Comparison of ENCODE assay signal across 1 cellular context in genomic region chr12:65187665-65188064, GRCh38.
TF ChIP-seq lines count a peak whose summit lies in the region.

No MANE protein-coding gene starts in this region.

TF ChIP-seq in HepG2, 621 proteins besides CTCF, POLR2A, EP300 and RAD21 (continued from another document):
- TF ChIP-seq ZNF609 (CRISPR knock-in tag; IDR thresholded peaks at IDR 0.05; ENCODE audit: borderline replicate concordance): no peak
